8 cellular contexts compared by ENCODE assay signal in genomic region chr18:32549248-32549842, GRCh38.
DNase-seq lines count a peak whose midpoint lies in the region; ATAC-seq, FAIRE-seq and TF ChIP-seq lines count a peak whose summit lies in the region.

No MANE protein-coding gene starts in this region.

- H3K23ac ChIP-seq in H1 (ENCODE audit: insufficient read length) = no peak overlapping the region

- in situ Hi-C loops in transverse colon (cut with MboI; ENCODE audit: low pct_ligation_motif_present in 1 of 4, low pct_unique_long_range_greater_than_20kb in 1 of 4, low sequenced_read_pairs in 3 of 4) = no loop called here

- H3K79me1 ChIP-seq in H1 (ENCODE audit: low read depth, low read length) = no peaks in the 10 kb centered on the region

- no peak overlapping the region for H3K4me3 Mint-ChIP-seq in CD4-positive, alpha-beta T cell
- H3K4me3 Mint-ChIP-seq in naive B cell = no peak overlapping the region

- H4K5ac ChIP-seq in H1 (ENCODE audit: insufficient read length, low read depth, low read length) = no peak overlapping the region

- 3% methylated on average over 3 of the region's 3 CpGs; no CpG with 5 or more reads in 1 of the 2 experiments for WGBS in H1 (ENCODE audit: extremely low coverage in 1 of 2, insufficient coverage in 1 of 2, insufficient read length in 1 of 2, insufficient replicate concordance in 2 of 2, low coverage in 1 of 2, low lambda C conversion rate in 2 of 2, missing lambda C conversion rate in 1 of 2), 2 experiments
- 0 to 7% methylated on average over 3 of the region's 3 CpGs for WGBS in transverse colon (ENCODE audit: low coverage in 1 of 2), 2 donors

- H4K91ac ChIP-seq in H1 (replicated peaks; ENCODE audit: insufficient read length, low read length) = no peak overlapping the region

- H3K36me3 ChIP-seq in H1 (ENCODE audit: control insufficient read depth in 2 of 4, insufficient read depth in 4 of 4, low read length in 3 of 4) (no peaks in the 10 kb centered on the region), transverse colon (no peaks in the 10 kb centered on the region)

- H3K27me3 ChIP-seq in CD4-positive, alpha-beta T cell (ENCODE audit: control insufficient read depth, insufficient read depth, low read length) = no peaks in the 10 kb centered on the region
- H3K27me3 ChIP-seq in H1 (replicated peaks in 1 of 4; ENCODE audit: control insufficient read depth in 3 of 4, extremely low read depth in 1 of 4, insufficient read depth in 3 of 4, low read length in 3 of 4) = no peaks in the 10 kb centered on the region
- H3K27me3 ChIP-seq in transverse colon = no peaks in the 10 kb centered on the region

- H3K27ac Mint-ChIP-seq in CD4-positive, alpha-beta T cell = no peak overlapping the region
- H3K27ac Mint-ChIP-seq in naive B cell = no peak overlapping the region

- TF ChIP-seq RAD21 in H1 (IDR thresholded peaks at IDR 0.05 in 1 of 2, conservative IDR thresholded peaks at IDR 0.05 in 1 of 2; ENCODE audit: low read depth in 2 of 2, low read length in 2 of 2) = peak; percentile 91

- intact Hi-C loops in CD4-positive, alpha-beta T cell (cut with DNase I, micrococcal nuclease) = loop anchor here (1.0 to 5.0 kb wide), 4 partner anchors 262 to 809 kb away; no protein-coding TSS in a partner anchor
- intact Hi-C loops in transverse colon (cut with DNase I; ENCODE audit: low total_unique reads) = no loop called here

- H3K79me2 ChIP-seq in H1 (ENCODE audit: control insufficient read depth in 1 of 2, insufficient read depth in 2 of 2, low read length in 2 of 2) = no peaks in the 10 kb centered on the region

- CTCF ChIA-PET in CD4-positive, alpha-beta T cell (lab: Charles Lee) = interaction anchor here (0.6 to 1.5 kb wide), 5 partner anchors 8 to 391 kb away, joined by 3 to 12 read pairs (median 4); no protein-coding TSS in a partner anchor
- CTCF ChIA-PET in H1 (lab: Charles Lee; ENCODE audit: partially characterized antibody) = interaction anchor here (0.6 to 8.5 kb wide), 45 partner anchors 8 to 633 kb away, joined by 3 to 111 read pairs (median 5); partner anchors contain the start of gene GAREM1

- no peak overlapping the region for H3K27ac ChIP-seq in CD4-positive, alpha-beta T cell (ENCODE audit: low read depth, low read length)
- H3K27ac ChIP-seq in H1 (ENCODE audit: low read depth, low read length) (no peak overlapping the region), transverse colon (no peak overlapping the region)

- H3K4me3 ChIP-seq in H1 (ENCODE audit: extremely low read depth in 1 of 4, insufficient read depth in 2 of 4, low read depth in 3 of 4, low read length in 4 of 4) = no peak overlapping the region; a peak in 1 of 8 replicates
- H3K4me3 ChIP-seq in transverse colon = no peak overlapping the region

- H3K9me3 ChIP-seq in CD4-positive, alpha-beta T cell (ENCODE audit: control insufficient read depth, low read length) = no peaks in the 10 kb centered on the region
- H3K9me3 ChIP-seq in H1 (ENCODE audit: insufficient read depth in 2 of 2, low read depth in 1 of 2, low read length in 1 of 2) (no peaks in the 10 kb centered on the region), transverse colon (no peaks in the 10 kb centered on the region)

- POLR2A ChIA-PET in CD4-positive, alpha-beta T cell (lab: Charles Lee) = interaction anchor here (0.8 kb wide), 1 partner anchor 391 kb away, joined by 3 read pairs; no protein-coding TSS in a partner anchor
- POLR2A ChIA-PET in H1 (lab: Charles Lee; ENCODE audit: partially characterized antibody) = no interaction called here

- H3K4me1 Mint-ChIP-seq in CD4-positive, alpha-beta T cell (ENCODE audit: low read depth) = no peaks in the 10 kb centered on the region
- no peaks in the 10 kb centered on the region for H3K4me1 Mint-ChIP-seq in naive B cell

- H4K8ac ChIP-seq in H1 (ENCODE audit: extremely low read depth, insufficient read depth, low read length) = no peak overlapping the region

- no peaks in the 10 kb centered on the region for H3K23me2 ChIP-seq in H1 (ENCODE audit: low read depth, low read length)

- peaks cover 25% of the 10 kb centered on the region for H3K27me3 Mint-ChIP-seq in CD4-positive, alpha-beta T cell
- peaks cover 31 to 36% (median 33%) of the 10 kb centered on the region in 3 donors for H3K27me3 Mint-ChIP-seq in naive B cell

- DNase-seq in CD4-positive, alpha-beta T cell = peak; percentile 15 to 45 (median 20)
- peak; percentile 71 for DNase-seq in NCI-H2196 (lab: John Stamatoyannopoulos, UW; ENCODE audit: unreplicated experiment)
- DNase-seq in activated CD4-positive, alpha-beta T cell treated with anti-CD3 and anti-CD28 coated beads for 1 hour = peak; percentile 15
- DNase-seq in H1 (ENCODE audit: low read depth in 1 of 2, low spot score in 2 of 2) = peak; percentile 19 to 58
- peak; percentile 3 for DNase-seq in naive B cell
- DNase-seq in transverse colon = peak; percentile 65

- H4K20me1 ChIP-seq in H1 (replicated peaks in 1 of 2; ENCODE audit: control insufficient read depth in 1 of 2, insufficient read depth in 2 of 2, low read length in 2 of 2) = no peaks in the 10 kb centered on the region

- no peak for TF ChIP-seq EP300 in H1 (IDR thresholded peaks at IDR 0.05; ENCODE audit: borderline replicate concordance in 1 of 2, low read depth in 2 of 2, low read length in 2 of 2)
- no peak for TF ChIP-seq EP300 in transverse colon (IDR thresholded peaks at IDR 0.05; ENCODE audit: low read depth)

- H3K36me3 Mint-ChIP-seq in CD4-positive, alpha-beta T cell (ENCODE audit: low read depth) = no peaks in the 10 kb centered on the region
- no peaks in the 10 kb centered on the region for H3K36me3 Mint-ChIP-seq in naive B cell

- no peaks in the 10 kb centered on the region for H3K9me3 Mint-ChIP-seq in CD4-positive, alpha-beta T cell
- H3K9me3 Mint-ChIP-seq in naive B cell = no peaks in the 10 kb centered on the region

- no peak for TF ChIP-seq POLR2A in H1 (IDR thresholded peaks at IDR 0.05; ENCODE audit: control extremely low read depth in 1 of 2, low read depth in 2 of 2, low read length in 2 of 2)
- no peak for TF ChIP-seq POLR2A in transverse colon (IDR thresholded peaks at IDR 0.05)

- no peak overlapping the region for H2BK120ac ChIP-seq in H1 (replicated peaks; ENCODE audit: low read depth, low read length)

- no peak overlapping the region for H3K56ac ChIP-seq in H1 (replicated peaks; ENCODE audit: insufficient read length, low read depth, low read length)

- TF ChIP-seq CTCF in CD4-positive, alpha-beta T cell (IDR thresholded peaks at IDR 0.05) = peak; percentile 72
- TF ChIP-seq CTCF in H1 (IDR thresholded peaks at IDR 0.05; ENCODE audit: control extremely low read depth in 1 of 3, insufficient read depth in 1 of 3, low read depth in 1 of 3, low read length in 3 of 3) (peak; percentile 70 to 87 (median 70)), transverse colon (IDR thresholded peaks at IDR 0.05) (peak; percentile 65 to 80 (median 69))

- no peak overlapping the region for H2BK15ac ChIP-seq in H1 (ENCODE audit: low read length)

- no peak overlapping the region for H3K4ac ChIP-seq in H1 (replicated peaks; ENCODE audit: insufficient read length, low read depth, low read length)

- peak overlapping the region; percentile 84 for H3K18ac ChIP-seq in H1 (ENCODE audit: extremely low read depth, low read length)

- ATAC-seq in CD4-positive, alpha-beta T cell (ENCODE audit: poor library complexity) = peak; percentile 88
- ATAC-seq in GM19043 (IDR thresholded peaks at IDR 0.05; ENCODE audit: low read depth, unreplicated experiment) = peak; percentile 78
- peak; percentile 81 for ATAC-seq in HG03159 (IDR thresholded peaks at IDR 0.05; ENCODE audit: unreplicated experiment)
- peak; percentile 50 to 64 for ATAC-seq in naive B cell (ENCODE audit: low read depth in 2 of 2)

- no peak overlapping the region for H2AK5ac ChIP-seq in H1 (ENCODE audit: low read depth, low read length)

- no peak overlapping the region for H3K9ac ChIP-seq in H1 (replicated peaks in 1 of 4; ENCODE audit: extremely low read depth in 1 of 4, low read depth in 3 of 4, low read length in 3 of 4)

- H2BK12ac ChIP-seq in H1 (ENCODE audit: low read depth, low read length) = no peak overlapping the region

- no peak overlapping the region for H2AFZ ChIP-seq in H1 (ENCODE audit: low read length)

- no peak overlapping the region for H2BK5ac ChIP-seq in H1 (ENCODE audit: low read depth, low read length)

- 0 out of 4 replicates have a peak overlapping the region, but pooled peaks of 1 of the 2 experiments have one; percentile 54 for H3K4me2 ChIP-seq in H1 (ENCODE audit: insufficient read depth in 1 of 2, low read depth in 2 of 2, low read length in 2 of 2)

- peak; percentile 78 for FAIRE-seq in H1 (lab: Jason Lieb, UNC)

- no peak overlapping the region for H3K14ac ChIP-seq in H1 (ENCODE audit: insufficient read length)

- H3K4me1 ChIP-seq in H1 (replicated peaks in 1 of 4; ENCODE audit: control insufficient read depth in 3 of 4, insufficient read depth in 4 of 4, low read length in 3 of 4) (peaks cover 0 to 10% (median 7%) of the 10 kb centered on the region in 4 experiments; a peak in 5 of 7 replicates), transverse colon (peaks cover 0 to 3% (median 0%) of the 10 kb centered on the region in 4 donors)

- H2BK20ac ChIP-seq in H1 (ENCODE audit: low read length) = no peak overlapping the region

TF ChIP-seq in H1, 55 proteins besides CTCF, POLR2A, EP300 and RAD21:
- TF ChIP-seq BCL11A (IDR thresholded peaks at IDR 0.05; ENCODE audit: low read depth in 2 of 2, low read length in 2 of 2) = no peak
- peak; percentile 83 for TF ChIP-seq CREB1 (IDR thresholded peaks at IDR 0.05)
- TF ChIP-seq JUND (IDR thresholded peaks at IDR 0.05; ENCODE audit: low read length) = peak; percentile 35; the same call in 1 of the 2 replicates

Comparison
In these comparisons a context has a peak if more than half of its experiments do, and no peak if none do; other contexts are left out.
1. DNase-seq: peak in every context shown above with its lines; median percentile 71 in NCI-H2196; 65 in transverse colon; 38 in H1; 20 in CD4-positive, alpha-beta T cell; 15 in activated CD4-positive, alpha-beta T cell treated with anti-CD3 and anti-CD28 coated beads for 1 hour; 3 in naive B cell.